11 cellular contexts compared by ENCODE assay signal in genomic region chr3:172159962-172160538, GRCh38.
DNase-seq lines count a peak whose midpoint lies in the region; ATAC-seq and TF ChIP-seq lines count a peak whose summit lies in the region.
"Had no signal": no experiment of that assay in that cellular context is flagged by ENCODE, and none has a peak within 500 bp of the region (broad histone marks: within the 10 kb centered on the region; RNA-seq: fewer than 3 reads in every experiment).

No MANE protein-coding gene starts in this region.

- H3K9me3 ChIP-seq in mammary epithelial cell (replicated peaks; ENCODE audit: insufficient read depth, low read length) (no peaks in the 10 kb centered on the region), colonic mucosa (no peaks in the 10 kb centered on the region), vagina (no peaks in the 10 kb centered on the region)

- no peaks in the 10 kb centered on the region for H3K9me3 Mint-ChIP-seq in MCF 10A (ENCODE audit: unreplicated experiment)
- H3K9me3 Mint-ChIP-seq: T-helper 1 cell treated with Interleukin-12 subunit alpha and Interleukin-12 subunit beta and Interleukin-4 antibody, amounts not matched to agents 30 μg/mL and 1 μg/mL, for 36 hours had no signal

- H3K79me2 ChIP-seq in mammary epithelial cell (ENCODE audit: insufficient read depth, low read length) = peaks cover 89% of the 10 kb centered on the region

- CTCF ChIA-PET in MCF 10A (lab: Yijun Ruan, JAX) (no interaction called here), mammary epithelial cell (lab: Charles Lee; ENCODE audit: low non-redundant PET) (interaction anchor here (0.5 kb wide), 1 partner anchor 379 kb away, joined by 3 read pairs; no protein-coding TSS in a partner anchor)

- DNase-seq in MCF 10A (ENCODE audit: unreplicated experiment) (peak; percentile 57), mammary epithelial cell (no peak), colonic mucosa (peak; percentile 45), medulla oblongata (ENCODE audit: extremely low spot score) (peak; percentile 76), vagina (ENCODE audit: extremely low spot score in 2 of 2) (no peak), COLO668 (lab: John Stamatoyannopoulos, UW; ENCODE audit: unreplicated experiment) (no peak)
- no peak for DNase-seq in activated T-cell treated with anti-CD3 and anti-CD28 coated beads, Interleukin-2, amount 50 U/mL, for 1 hour

- H4K20me1 ChIP-seq in mammary epithelial cell (ENCODE audit: insufficient read depth, low read length) = no peaks in the 10 kb centered on the region

- dilution Hi-C loops in mammary epithelial cell (cut with HindIII; ENCODE audit: low sequenced_read_pairs) = no loop called here

- H3K4me1 ChIP-seq in mammary epithelial cell (ENCODE audit: insufficient read depth, low read length) (peaks cover 38% of the 10 kb centered on the region), colonic mucosa (no peaks in the 10 kb centered on the region), vagina (peaks cover 49% of the 10 kb centered on the region)

- H3K4me2 ChIP-seq in mammary epithelial cell (ENCODE audit: insufficient read depth, low read depth, low read length) = no peak overlapping the region
- H3K4me2 ChIP-seq: hepatocyte had no signal

- H3K4me1 Mint-ChIP-seq in MCF 10A (ENCODE audit: insufficient read depth, unreplicated experiment) = peaks cover 42% of the 10 kb centered on the region

- POLR2A ChIA-PET in MCF 10A (lab: Yijun Ruan, JAX) = interaction anchor here (0.8 to 1.3 kb wide), 2 partner anchors 14 to 20 kb away, joined by 3 to 4 read pairs; no protein-coding TSS in a partner anchor

- H3K27ac ChIP-seq in mammary epithelial cell (ENCODE audit: insufficient read depth, low read depth, low read length) (no peak overlapping the region), colonic mucosa (no peak overlapping the region), vagina (peak overlapping the region; percentile 42)
- H3K27ac ChIP-seq: hepatocyte had no signal

- intact Hi-C loops in MCF 10A (cut with micrococcal nuclease) = no loop called here
- intact Hi-C loops in mammary epithelial cell (cut with micrococcal nuclease) = no loop called here
- intact Hi-C loops in colonic mucosa (cut with DNase I) = no loop called here
- intact Hi-C loops in vagina (cut with DNase I) = no loop called here

- H3K27ac Mint-ChIP-seq in MCF 10A (ENCODE audit: low read depth, unreplicated experiment) = no peak overlapping the region
- H3K27ac Mint-ChIP-seq: activated naive CD4-positive, alpha-beta T cell treated with anti-CD3 and anti-CD28 coated beads, Interleukin-2, amount 50 U/mL, for 24 hours; T-helper 1 cell treated with Interleukin-12 subunit alpha and Interleukin-12 subunit beta and Interleukin-4 antibody, amounts not matched to agents 30 μg/mL and 1 μg/mL, for 36 hours had no signal

- H3K27me3 Mint-ChIP-seq in MCF 10A (ENCODE audit: insufficient read depth, unreplicated experiment) = no peaks in the 10 kb centered on the region
- H3K27me3 Mint-ChIP-seq: activated naive CD4-positive, alpha-beta T cell treated with anti-CD3 and anti-CD28 coated beads, Interleukin-2, amount 50 U/mL, for 24 hours had no signal

- 42% methylated on average over 4 of the region's 4 CpGs for WGBS in mammary epithelial cell (ENCODE audit: low coverage, missing lambda C conversion rate)

- no peak overlapping the region for H3K4me3 Mint-ChIP-seq in MCF 10A (ENCODE audit: unreplicated experiment)
- H3K4me3 Mint-ChIP-seq: activated naive CD4-positive, alpha-beta T cell treated with anti-CD3 and anti-CD28 coated beads, Interleukin-2, amount 50 U/mL, for 24 hours; T-helper 1 cell treated with Interleukin-12 subunit alpha and Interleukin-12 subunit beta and Interleukin-4 antibody, amounts not matched to agents 30 μg/mL and 1 μg/mL, for 36 hours had no signal

- no peak for TF ChIP-seq POLR2A in vagina (IDR thresholded peaks at IDR 0.05)

- H3K36me3 ChIP-seq in mammary epithelial cell (ENCODE audit: insufficient read depth, low read length) (peaks cover 2% of the 10 kb centered on the region), colonic mucosa (no peaks in the 10 kb centered on the region), vagina (no peaks in the 10 kb centered on the region)

- BruUV-seq in MCF 10A (replicated peaks; lab: Mats Ljungman, UMichigan) (no TSS peak), mammary epithelial cell (replicated peaks; lab: Mats Ljungman, UMichigan) (no TSS peak)

- H3K4me3 ChIP-seq in mammary epithelial cell (replicated peaks in 1 of 3; ENCODE audit: insufficient read depth in 1 of 3, low read depth in 2 of 3, low read length in 3 of 3) = no peak overlapping the region
- H3K4me3 ChIP-seq in colonic mucosa = no peak overlapping the region
- H3K4me3 ChIP-seq in vagina = no peak overlapping the region
- H3K4me3 ChIP-seq: hepatocyte had no signal

- H3K9ac ChIP-seq in mammary epithelial cell (ENCODE audit: insufficient read depth, low read length) = no peak overlapping the region
- H3K9ac ChIP-seq in colonic mucosa (ENCODE audit: low read depth in 2 of 2, low read length in 2 of 2) = no peak overlapping the region

- H2AFZ ChIP-seq in mammary epithelial cell (ENCODE audit: low read depth, low read length) = no peak overlapping the region
- H2AFZ ChIP-seq: hepatocyte had no signal

- no peak for ATAC-seq in HG02973 (IDR thresholded peaks at IDR 0.05; ENCODE audit: unreplicated experiment)

- H3K36me3 Mint-ChIP-seq in MCF 10A (ENCODE audit: insufficient read depth, unreplicated experiment) = peaks cover 18% of the 10 kb centered on the region

- TF ChIP-seq CTCF in MCF 10A (IDR thresholded peaks at IDR 0.05; ENCODE audit: unreplicated experiment) (no peak), mammary epithelial cell (conservative IDR thresholded peaks at IDR 0.05 in 1 of 2, IDR thresholded peaks at IDR 0.05 in 1 of 2; ENCODE audit: extremely low read depth in 1 of 2, insufficient read depth in 1 of 2, low read depth in 1 of 2, low read length in 2 of 2) (no peak), colonic mucosa (IDR thresholded peaks at IDR 0.05) (no peak), vagina (IDR thresholded peaks at IDR 0.05) (no peak)

- H3K27me3 ChIP-seq in mammary epithelial cell (ENCODE audit: insufficient read depth, low read length) (no peaks in the 10 kb centered on the region), colonic mucosa (no peaks in the 10 kb centered on the region), vagina (no peaks in the 10 kb centered on the region)
- H3K27me3 ChIP-seq: hepatocyte had no signal

- in situ Hi-C loops in mammary epithelial cell (cut with MboI; ENCODE audit: low sequenced_read_pairs in 2 of 2) = no loop called here

Comparison
In these comparisons a context has a peak if more than half of its experiments do, and no peak if none do; other contexts are left out.
1. DNase-seq: peak in MCF 10A (single experiment), colonic mucosa (single experiment) and medulla oblongata (single experiment); none in mammary epithelial cell (single experiment), vagina (0 of 2), activated T-cell treated with anti-CD3 and anti-CD28 coated beads, Interleukin-2, amount 50 U/mL, for 1 hour (single experiment) and COLO668 (single experiment).